Comparison of ENCODE assay signal across 1 cellular context in genomic region chr4:147831452-147832192, GRCh38.
TF ChIP-seq lines count a peak whose summit lies in the region.

No MANE protein-coding gene starts in this region.

TF ChIP-seq in GM23338, 12 proteins besides CTCF, POLR2A, EP300 and RAD21 (continued from another document):
- no peak for TF ChIP-seq NANOG (IDR thresholded peaks at IDR 0.05; ENCODE audit: borderline replicate concordance)
- no peak for TF ChIP-seq ZNF331 (CRISPR knock-in tag; IDR thresholded peaks at IDR 0.05; ENCODE audit: low read depth)
- no peak for TF ChIP-seq ETS1 (IDR thresholded peaks at IDR 0.05)
- TF ChIP-seq EZH2 (IDR thresholded peaks at IDR 0.05; ENCODE audit: low read depth, unreplicated experiment), result no peak
- no peak for TF ChIP-seq EZH2phosphoT487 (IDR thresholded peaks at IDR 0.05; ENCODE audit: unreplicated experiment)
- no peak for TF ChIP-seq JUNB (IDR thresholded peaks at IDR 0.05; ENCODE audit: unreplicated experiment)
